ENCODE assay signal across 8 cellular contexts in the genomic region with DNA sequence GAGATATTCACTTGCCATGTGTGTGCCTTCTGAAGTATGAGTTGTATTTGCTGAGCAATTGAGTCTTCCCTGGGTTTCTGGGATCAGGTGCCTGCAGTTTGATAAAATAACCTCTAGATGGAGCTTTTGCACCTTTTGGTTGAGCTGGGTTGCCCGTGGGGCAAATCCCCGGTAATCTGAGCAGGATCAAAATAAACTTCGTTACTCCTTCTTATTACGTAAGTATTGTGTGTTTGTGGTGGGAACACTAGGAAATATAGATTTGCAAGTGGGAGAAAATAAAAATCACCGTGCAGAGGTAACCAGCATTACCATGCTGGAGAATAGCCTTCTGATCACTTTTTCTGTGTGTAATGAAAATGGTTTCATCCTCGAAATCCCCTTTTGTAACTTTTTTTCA.
DNase-seq lines count a peak whose midpoint lies in the region; ATAC-seq and TF ChIP-seq lines count a peak whose summit lies in the region.

No MANE protein-coding gene starts in this region.

- no peak overlapping the region for H3K4me3 ChIP-seq in SU-DHL-6 (ENCODE audit: insufficient read depth, low read length, poor library complexity, severe bottlenecking)

- H3K9me2 ChIP-seq in SU-DHL-6 (replicated peaks; ENCODE audit: insufficient read depth, low read length) = no peaks in the 10 kb centered on the region

- H3K9ac ChIP-seq in SU-DHL-6 (ENCODE audit: low read length) = no peak overlapping the region

- no peaks in the 10 kb centered on the region for H3K79me2 ChIP-seq in SU-DHL-6 (ENCODE audit: insufficient read depth, low read length)

- no peaks in the 10 kb centered on the region for H3K27me3 ChIP-seq in SU-DHL-6 (ENCODE audit: low read length)

- peak; percentile 47 for TF ChIP-seq CTCF in SU-DHL-6 (IDR thresholded peaks at IDR 0.05; ENCODE audit: insufficient read depth, low read length, poor library complexity, severe bottlenecking)

- H4K20me1 ChIP-seq in SU-DHL-6 (ENCODE audit: low read depth, low read length) = no peaks in the 10 kb centered on the region

- H3K9me3 ChIP-seq in SU-DHL-6 (ENCODE audit: insufficient read depth, low read length) = no peaks in the 10 kb centered on the region

- no peak overlapping the region for H3K4me2 ChIP-seq in SU-DHL-6 (ENCODE audit: low read depth, low read length, poor library complexity, severe bottlenecking)

- peak; percentile 54 for DNase-seq in DMS53 treated with DMSO at 0.1 percent for 48 hours (lab: John Stamatoyannopoulos, UW; ENCODE audit: unreplicated experiment)
- peak; percentile 53 for DNase-seq in HT1080 (ENCODE audit: low read depth)
- peak; percentile 78 for DNase-seq in iPS-NIHi7 (ENCODE audit: extremely low spot score)
- DNase-seq in substantia nigra (lab: John Stamatoyannopoulos, UW) = no peak

- H3F3A ChIP-seq in SU-DHL-6 (ENCODE audit: insufficient read depth) = no peaks in the 10 kb centered on the region

- ATAC-seq in GM19395 (IDR thresholded peaks at IDR 0.05; ENCODE audit: unreplicated experiment) = no peak
- no peak for ATAC-seq in HG03097 (IDR thresholded peaks at IDR 0.05; ENCODE audit: low FRiP score, unreplicated experiment)
- no peak for ATAC-seq in GM21737 (IDR thresholded peaks at IDR 0.05; ENCODE audit: unreplicated experiment)

- H2AFZ ChIP-seq in SU-DHL-6 (ENCODE audit: low read depth, low read length, severe bottlenecking) = no peak overlapping the region

- H3K36me3 ChIP-seq in SU-DHL-6 (ENCODE audit: low read length) = no peaks in the 10 kb centered on the region

- H3K27ac ChIP-seq in SU-DHL-6 (ENCODE audit: low read depth, low read length) (no peak overlapping the region), substantia nigra (ENCODE audit: low read depth, low read length, poor library complexity, severe bottlenecking) (no peak overlapping the region)

Comparison
In these comparisons a context has a peak if more than half of its experiments do, and no peak if none do; other contexts are left out.
1. DNase-seq: peak in DMS53 treated with DMSO at 0.1 percent for 48 hours (single experiment), HT1080 (single experiment) and iPS-NIHi7 (single experiment); none in substantia nigra (0 of 49).